8 cellular contexts compared by ENCODE assay signal in the genomic region with DNA sequence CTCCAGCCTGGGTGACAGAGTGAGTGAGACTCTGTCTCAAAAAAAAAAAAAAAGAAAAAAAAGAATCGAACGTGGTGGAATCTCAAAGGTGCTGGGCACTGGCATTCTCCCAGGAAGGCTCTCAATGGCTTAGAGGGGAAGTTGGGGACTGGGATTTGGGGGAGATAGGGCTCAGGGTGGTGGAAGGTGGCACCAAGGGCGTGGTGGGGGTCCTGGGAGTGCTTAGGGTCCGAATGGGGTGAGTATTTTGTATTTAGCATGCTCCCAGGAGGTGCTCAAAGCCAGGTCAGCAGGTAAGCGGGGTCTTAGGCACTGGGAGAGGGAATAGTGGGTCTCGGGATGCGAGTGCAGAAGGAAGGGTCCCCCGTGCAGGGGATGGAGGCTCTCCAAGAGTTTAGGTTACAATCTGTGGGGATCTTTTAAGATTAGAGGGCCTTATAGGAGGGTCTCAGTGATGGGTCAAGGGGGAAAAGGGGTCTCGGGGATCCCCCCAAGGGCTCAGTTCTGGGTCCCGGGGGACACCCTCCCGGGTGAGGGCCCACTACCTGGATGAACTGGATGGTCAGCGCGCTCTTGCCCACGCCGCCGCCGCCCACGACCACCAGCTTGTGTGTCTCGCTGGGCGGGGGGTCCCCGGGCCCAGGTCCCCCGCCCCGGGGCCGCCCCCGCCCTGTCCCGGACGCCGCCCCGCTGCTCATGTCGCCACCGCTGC. TPM values are rescaled to one million over a fixed set of nuclear protein-coding genes. Genes with fewer than 3 reads are reported as not detected.
A peak's percentile ranks its signal among the peaks of the same experiment; 100 is the strongest.
DNase-seq lines count a peak whose midpoint lies in the region; ATAC-seq and TF ChIP-seq lines count a peak whose summit lies in the region.

No MANE protein-coding gene starts in this region.

- TF ChIP-seq CTCF in 22Rv1 (IDR thresholded peaks at IDR 0.05), result no peak
- TF ChIP-seq CTCF in mammary epithelial cell (conservative IDR thresholded peaks at IDR 0.05 in 1 of 2, IDR thresholded peaks at IDR 0.05 in 1 of 2; ENCODE audit: extremely low read depth in 1 of 2, insufficient read depth in 1 of 2, low read depth in 1 of 2, low read length in 2 of 2), result no peak

- intact Hi-C loops in mammary epithelial cell (cut with micrococcal nuclease), result loop anchor here (1.0 to 5.0 kb wide), 7 partner anchors 27 to 1353 kb away; partner anchors contain the start of genes DKKL1, NOSIP, RPS11 and TEAD2

- H3K4me2 ChIP-seq in mammary epithelial cell (ENCODE audit: insufficient read depth, low read depth, low read length), result peak overlapping the region; percentile 77

- H3K27ac ChIP-seq in 22Rv1 (peak overlapping the region; percentile 83), HUES64 (ENCODE audit: low read depth, low read length) (no peak overlapping the region), mammary epithelial cell (ENCODE audit: insufficient read depth, low read depth, low read length) (peak overlapping the region; percentile 66)

- no peaks in the 10 kb centered on the region for H3K36me3 ChIP-seq in HUES64 (ENCODE audit: insufficient read depth, low read length)
- H3K36me3 ChIP-seq in mammary epithelial cell (ENCODE audit: insufficient read depth, low read length), result no peaks in the 10 kb centered on the region

- H3K4me1 ChIP-seq in HUES64 (ENCODE audit: insufficient read depth, low read length) (peaks cover 13% of the 10 kb centered on the region), mammary epithelial cell (ENCODE audit: insufficient read depth, low read length) (peaks cover 27% of the 10 kb centered on the region), mononuclear cell (ENCODE audit: insufficient read depth, low read length) (peaks cover 53% of the 10 kb centered on the region)

- no peak for DNase-seq in mammary epithelial cell
- no peak for DNase-seq in stimulated activated CD4-positive, alpha-beta T cell treated with anti-CD3 and anti-CD28 coated beads, Interleukin-4, amount 100 ng/mL, for 4 hours
- no peak for DNase-seq in DMS53 treated with DMSO at 0.1 percent for 48 hours (lab: John Stamatoyannopoulos, UW; ENCODE audit: unreplicated experiment)
- DNase-seq in GM19238 (ENCODE audit: insufficient read length, low spot score), result no peak

- H3K79me2 ChIP-seq in mammary epithelial cell (ENCODE audit: insufficient read depth, low read length), result peaks cover 28% of the 10 kb centered on the region

- in situ Hi-C loops in mammary epithelial cell (cut with MboI; ENCODE audit: low sequenced_read_pairs in 2 of 2), result no loop called here

- no peaks in the 10 kb centered on the region for H4K20me1 ChIP-seq in mammary epithelial cell (ENCODE audit: insufficient read depth, low read length)

- no peaks in the 10 kb centered on the region for H3K9me3 ChIP-seq in HUES64 (ENCODE audit: insufficient read depth, low read depth, low read length)
- no peaks in the 10 kb centered on the region for H3K9me3 ChIP-seq in mammary epithelial cell (replicated peaks; ENCODE audit: insufficient read depth, low read length)
- H3K9me3 ChIP-seq in mononuclear cell (ENCODE audit: low read depth, low read length), result no peaks in the 10 kb centered on the region

- no peak for ATAC-seq in GM18873 (IDR thresholded peaks at IDR 0.05; ENCODE audit: low FRiP score, unreplicated experiment)

- H3K4me3 ChIP-seq in HUES64 (ENCODE audit: low read length), result peak overlapping the region; percentile 58
- peak overlapping the region; percentile 49 to 87 (median 61) for H3K4me3 ChIP-seq in mammary epithelial cell (replicated peaks in 1 of 3; ENCODE audit: insufficient read depth in 1 of 3, low read depth in 2 of 3, low read length in 3 of 3)
- peak overlapping the region; percentile 44 for H3K4me3 ChIP-seq in mononuclear cell (ENCODE audit: low read length)

- BruUV-seq in mammary epithelial cell (replicated peaks; lab: Mats Ljungman, UMichigan), result no TSS peak

- H3K9ac ChIP-seq in HUES64 (ENCODE audit: low read depth, low read length), result no peak overlapping the region
- H3K9ac ChIP-seq in mammary epithelial cell (ENCODE audit: insufficient read depth, low read length), result peak overlapping the region; percentile 77

- dilution Hi-C loops in mammary epithelial cell (cut with HindIII; ENCODE audit: low sequenced_read_pairs), result loop anchor here (5.0 kb wide), 6 partner anchors 38 to 173 kb away; partner anchors contain the start of genes FUZ and PRMT1

- peak overlapping the region; percentile 59 for H2AFZ ChIP-seq in mammary epithelial cell (ENCODE audit: low read depth, low read length)

- CTCF ChIA-PET in mammary epithelial cell (lab: Charles Lee; ENCODE audit: low non-redundant PET), result no interaction called here

- H3K27me3 ChIP-seq in HUES64 (ENCODE audit: insufficient read depth, low read length), result no peaks in the 10 kb centered on the region
- H3K27me3 ChIP-seq in mammary epithelial cell (ENCODE audit: insufficient read depth, low read length), result no peaks in the 10 kb centered on the region
- no peaks in the 10 kb centered on the region for H3K27me3 ChIP-seq in mononuclear cell (ENCODE audit: insufficient read depth, low read length)

- 5% methylated on average over 31 of the region's 31 CpGs for WGBS in HUES64
- 12% methylated on average over 8 of the region's 31 CpGs for WGBS in mammary epithelial cell (ENCODE audit: low coverage, missing lambda C conversion rate)

RNA-seq across cellular contexts. Expression of gene RRAS, which starts 0.4 kb away (rescaled TPM):
- 6.7 TPM for polyA plus RNA-seq in HUES64 (2013, experiment 1 of 2)
- 11.5 TPM for polyA plus RNA-seq in HUES64 (2013, experiment 2 of 2)
- total RNA-seq in mammary epithelial cell, result 10 to 100 TPM; 20.5 to 84.2 TPM
- polyA plus RNA-seq in mammary epithelial cell, result 120 TPM
- polyA minus RNA-seq in mammary epithelial cell, result 50.6 TPM
- 8.7 TPM for total RNA-seq in mononuclear cell

RNA-seq across cellular contexts. Expression of gene SCAF1, which starts 2.5 kb away (rescaled TPM):
- polyA plus RNA-seq in HUES64 (2013, experiment 1 of 2), result 36.3 TPM
- 36.0 TPM for polyA plus RNA-seq in HUES64 (2013, experiment 2 of 2)
- total RNA-seq in mammary epithelial cell (10 to 100 TPM; 24.2 to 91.5 TPM), mononuclear cell (8.9 TPM)
- polyA plus RNA-seq in mammary epithelial cell, result 22.1 TPM
- polyA minus RNA-seq in mammary epithelial cell, result 13.4 TPM

RNA-seq across cellular contexts. Expression of gene IRF3, which starts 26.1 kb away (rescaled TPM):
- 64.1 TPM for polyA plus RNA-seq in HUES64 (2013, experiment 1 of 2)
- 57.6 TPM for polyA plus RNA-seq in HUES64 (2013, experiment 2 of 2)
- total RNA-seq in mammary epithelial cell, result 10 to 100 TPM; 39.7 to 94.2 TPM
- polyA plus RNA-seq in mammary epithelial cell, result 67.8 TPM
- 36.3 TPM for polyA minus RNA-seq in mammary epithelial cell
- 27.2 TPM for total RNA-seq in mononuclear cell

RNA-seq across cellular contexts. Expression of gene BCL2L12, which starts 26.2 kb away (rescaled TPM):
- 107 TPM for polyA plus RNA-seq in HUES64 (2013, experiment 1 of 2)
- 100 TPM for polyA plus RNA-seq in HUES64 (2013, experiment 2 of 2)
- total RNA-seq in mammary epithelial cell, result 10 to 100 TPM in 1 of 2 donors, 1 to 10 TPM in 1; 4.3 to 43.1 TPM
- polyA plus RNA-seq in mammary epithelial cell, result 24.8 TPM
- 10.5 TPM for polyA minus RNA-seq in mammary epithelial cell
- 1.8 TPM for total RNA-seq in mononuclear cell

RNA-seq across cellular contexts. Expression of gene PRMT1, which starts 37.5 kb away (rescaled TPM):
- polyA plus RNA-seq in HUES64 (2013, experiment 1 of 2), result 545 TPM
- polyA plus RNA-seq in HUES64 (2013, experiment 2 of 2), result 504 TPM
- 100 to 1,000 TPM; 173 to 194 TPM for total RNA-seq in mammary epithelial cell
- polyA plus RNA-seq in mammary epithelial cell, result 383 TPM
- polyA minus RNA-seq in mammary epithelial cell, result 226 TPM
- 51.1 TPM for total RNA-seq in mononuclear cell
